9 cellular contexts compared by ENCODE assay signal in the genomic region with DNA sequence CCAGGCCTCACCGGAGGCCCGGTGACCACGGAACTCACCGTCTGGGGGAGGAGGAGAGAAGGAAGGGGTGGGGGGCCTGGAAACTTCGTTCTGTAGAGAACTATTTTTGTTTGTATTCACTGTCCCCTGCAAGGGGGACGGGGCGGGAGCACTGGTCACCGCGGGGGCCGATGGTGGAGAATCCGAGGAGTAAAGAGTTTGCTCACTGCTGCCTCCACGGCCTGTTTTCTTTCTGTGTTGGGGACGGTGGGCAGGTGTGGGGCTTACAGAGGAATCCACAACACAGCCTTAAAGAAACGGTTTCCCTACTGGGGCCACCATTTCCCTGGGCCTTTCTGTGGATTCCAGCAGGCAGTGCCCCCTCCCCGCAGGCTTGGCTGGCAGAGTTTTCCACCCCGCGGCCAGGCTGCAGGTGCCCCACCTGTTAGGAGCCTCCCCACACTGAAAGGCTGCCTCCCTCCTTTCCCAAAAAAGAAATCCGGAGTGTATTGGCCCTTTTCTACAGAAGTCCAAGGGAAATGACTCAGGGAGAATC.
DNase-seq lines count a peak whose midpoint lies in the region; ATAC-seq, FAIRE-seq and TF ChIP-seq lines count a peak whose summit lies in the region.
"Had no signal": no experiment of that assay in that cellular context is flagged by ENCODE, and none has a peak within 500 bp of the region (broad histone marks: within the 10 kb centered on the region; RNA-seq: fewer than 3 reads in every experiment).

No MANE protein-coding gene starts in this region.

- H3K4me3 ChIP-seq in A549 (peak overlapping the region; percentile 78), HCT116 (replicated peaks in 1 of 2; ENCODE audit: low read depth in 1 of 2, low read length in 2 of 2) (peak overlapping the region; percentile 56 to 69), astrocyte (ENCODE audit: insufficient read depth, low read depth, low read length) (peak overlapping the region; percentile 58), mesendoderm (ENCODE audit: low read length) (no peak overlapping the region)

- no peak overlapping the region for H2AK5ac ChIP-seq in mesendoderm (ENCODE audit: low read length)

- FAIRE-seq in A549 (lab: Jason Lieb, UNC), result no peak
- no peak for FAIRE-seq in astrocyte (lab: Jason Lieb, UNC)
- FAIRE-seq: TTC549 had no signal

- peak overlapping the region; percentile 49 for H3K56ac ChIP-seq in mesendoderm (ENCODE audit: low read length)

- H2AFZ ChIP-seq in HCT116 (ENCODE audit: low read depth, low read length, poor library complexity, severe bottlenecking) (no peak overlapping the region), astrocyte (ENCODE audit: low read depth, low read length) (peak overlapping the region; percentile 69)

- H3K4me1 Mint-ChIP-seq in astrocyte (ENCODE audit: low read depth, unreplicated experiment), result peaks cover 1% of the 10 kb centered on the region

- no peak overlapping the region for H4K5ac ChIP-seq in mesendoderm (ENCODE audit: low read length)

- no peaks in the 10 kb centered on the region for H3K9me3 ChIP-seq in A549
- H3K9me3 ChIP-seq in HCT116 (ENCODE audit: control insufficient read depth in 1 of 2, insufficient read depth in 1 of 2, low read depth in 1 of 2, low read length in 2 of 2), result no peaks in the 10 kb centered on the region
- no peaks in the 10 kb centered on the region for H3K9me3 ChIP-seq in astrocyte (ENCODE audit: insufficient read depth, low read depth, low read length)

- no peaks in the 10 kb centered on the region for H3K79me2 ChIP-seq in HCT116 (ENCODE audit: insufficient read depth, low read length)
- H3K79me2 ChIP-seq in astrocyte (ENCODE audit: insufficient read depth, low read length), result no peaks in the 10 kb centered on the region
- H3K79me2 ChIP-seq in mesendoderm (ENCODE audit: control insufficient read depth, insufficient read depth, low read length), result no peaks in the 10 kb centered on the region

- H3K27ac ChIP-seq in A549 (peak overlapping the region in 1 of 2 experiments; percentile 79; a peak in 2 of 6 replicates), HCT116 (ENCODE audit: low read depth, low read length) (no peak overlapping the region), astrocyte (ENCODE audit: low read depth, low read length) (no peak overlapping the region), mesendoderm (ENCODE audit: low read depth, low read length) (no peak overlapping the region)

- no TSS peak for BruUV-seq in HCT116 (replicated peaks; lab: Mats Ljungman, UMichigan)

- H4K20me1 ChIP-seq in HCT116 (ENCODE audit: insufficient read depth) (no peaks in the 10 kb centered on the region), astrocyte (ENCODE audit: insufficient read depth, low read length) (no peaks in the 10 kb centered on the region)

- H2BK120ac ChIP-seq in mesendoderm (ENCODE audit: low read depth, low read length), result no peak overlapping the region

- TF ChIP-seq CTCF in A549 (IDR thresholded peaks at IDR 0.05) (no peak), HCT116 (IDR thresholded peaks at IDR 0.05 in 2 of 3, conservative IDR thresholded peaks at IDR 0.05 in 1 of 3; ENCODE audit: borderline replicate concordance in 1 of 3, insufficient read depth in 1 of 3, low read depth in 2 of 3, low read length in 2 of 3) (no peak), astrocyte (IDR thresholded peaks at IDR 0.05; ENCODE audit: insufficient read depth, low read depth, low read length) (peak; percentile 6)

- no peaks in the 10 kb centered on the region for H3K9me3 Mint-ChIP-seq in astrocyte (ENCODE audit: unreplicated experiment)

- no peak overlapping the region for H3K27ac Mint-ChIP-seq in astrocyte (ENCODE audit: unreplicated experiment)

- TF ChIP-seq EP300 in A549 (IDR thresholded peaks at IDR 0.05), result no peak

- no peak overlapping the region for H3K18ac ChIP-seq in mesendoderm (ENCODE audit: low read length)

- peaks cover 12% of the 10 kb centered on the region; the same call in 2 of the 3 replicates for H3K4me1 ChIP-seq in A549
- H3K4me1 ChIP-seq in HCT116 (ENCODE audit: control insufficient read depth in 1 of 2, insufficient read depth in 2 of 2, low read length in 2 of 2), result peaks cover 9 to 26% of the 10 kb centered on the region in 2 experiments; a peak in 3 of 4 replicates
- H3K4me1 ChIP-seq in astrocyte (ENCODE audit: insufficient read depth, low read length), result peaks cover 11% of the 10 kb centered on the region
- no peaks in the 10 kb centered on the region for H3K4me1 ChIP-seq in mesendoderm (ENCODE audit: control insufficient read depth, low read depth, low read length)

- TF ChIP-seq POLR2A in A549 (IDR thresholded peaks at IDR 0.05; ENCODE audit: low read length) (no peak), HCT116 (IDR thresholded peaks at IDR 0.05; ENCODE audit: borderline replicate concordance, extremely low read depth, insufficient read depth, insufficient read length) (no peak)

- no peaks in the 10 kb centered on the region for H3K79me1 ChIP-seq in mesendoderm (ENCODE audit: low read length)

- TF ChIP-seq RAD21 in A549 (conservative IDR thresholded peaks at IDR 0.05 in 1 of 2, IDR thresholded peaks at IDR 0.05 in 1 of 2) (no peak), HCT116 (IDR thresholded peaks at IDR 0.05; ENCODE audit: low read depth) (no peak)

- no peak for DNase-seq in A549 (ENCODE audit: low read depth in 1 of 2, low spot score in 1 of 2)
- no peak for DNase-seq in HCT116 (ENCODE audit: low read depth, low spot score)
- no peak for DNase-seq in astrocyte (ENCODE audit: low read depth)
- peak; percentile 34 for DNase-seq in mesendoderm
- no peak for DNase-seq in kidney glomerular epithelial cell (lab: John Stamatoyannopoulos, UW)
- no peak for DNase-seq in NCI-H1694 (lab: John Stamatoyannopoulos, UW)
- no peak for DNase-seq in middle frontal gyrus (ENCODE audit: extremely low spot score, low spot score)
- DNase-seq in GDM1 (lab: John Stamatoyannopoulos, UW), result no peak

- H3K36me3 ChIP-seq in HCT116 (ENCODE audit: control insufficient read depth in 1 of 2, insufficient read depth in 2 of 2, low read length in 2 of 2), result no peaks in the 10 kb centered on the region
- H3K36me3 ChIP-seq in astrocyte (ENCODE audit: insufficient read depth, low read length), result no peaks in the 10 kb centered on the region
- no peaks in the 10 kb centered on the region for H3K36me3 ChIP-seq in mesendoderm (ENCODE audit: control insufficient read depth, insufficient read depth, low read length)

- RAD21 ChIA-PET in HCT116 (lab: Charles Lee; ENCODE audit: low non-redundant PET in 1 of 2, low total read pairs in 2 of 2, uncharacterized antibody in 2 of 2, unreplicated experiment in 2 of 2), result no interaction called here

- POLR2A ChIA-PET in A549 (lab: Yijun Ruan, JAX), result no interaction called here
- POLR2A ChIA-PET in HCT116 (lab: Charles Lee), result no interaction called here

- H3K9me2 ChIP-seq in HCT116 (ENCODE audit: insufficient read depth), result no peaks in the 10 kb centered on the region

- peak overlapping the region; percentile 85 for H3K4me3 Mint-ChIP-seq in astrocyte (ENCODE audit: unreplicated experiment)

- no peak overlapping the region for H3K4ac ChIP-seq in mesendoderm (ENCODE audit: low read depth, low read length)

- peak overlapping the region; percentile 65 for H3K9ac ChIP-seq in HCT116 (ENCODE audit: low read length)
- peak overlapping the region; percentile 62 for H3K9ac ChIP-seq in astrocyte (ENCODE audit: low read length)
- H3K9ac ChIP-seq in mesendoderm (ENCODE audit: low read length), result peak overlapping the region; percentile 40

- no peak overlapping the region for H2BK15ac ChIP-seq in mesendoderm (replicated peaks; ENCODE audit: low read depth)

- peaks cover 42% of the 10 kb centered on the region for H3K27me3 Mint-ChIP-seq in astrocyte (ENCODE audit: low read depth, unreplicated experiment)

- H3K4me2 ChIP-seq in A549, result peak overlapping the region; percentile 100
- peak overlapping the region; percentile 94 for H3K4me2 ChIP-seq in HCT116 (ENCODE audit: low read length)
- H3K4me2 ChIP-seq in astrocyte (ENCODE audit: low read length), result peak overlapping the region; percentile 95
- peak overlapping the region; percentile 22 for H3K4me2 ChIP-seq in mesendoderm (ENCODE audit: low read length)

- 74% methylated on average over 18 of the region's 18 CpGs for WGBS in A549 (ENCODE audit: missing lambda C conversion rate)
- WGBS in mesendoderm (ENCODE audit: extremely low coverage, insufficient coverage, low lambda C conversion rate), result no CpG with 5 or more reads among the region's 18 CpGs

- CTCF ChIA-PET in A549 (lab: Yijun Ruan, JAX), result interaction anchor here (1.8 kb wide), 1 partner anchor 480 kb away, joined by 6 read pairs; no protein-coding TSS in a partner anchor
- CTCF ChIA-PET in HCT116 (lab: Charles Lee), result no interaction called here

- no peak overlapping the region for H4K8ac ChIP-seq in mesendoderm (ENCODE audit: low read depth, low read length)

- H3K27me3 ChIP-seq in HCT116 (ENCODE audit: insufficient read depth, low read length) (no peaks in the 10 kb centered on the region), astrocyte (ENCODE audit: insufficient read depth, low read length) (peaks cover 20% of the 10 kb centered on the region), mesendoderm (ENCODE audit: insufficient read depth, low read length, poor library complexity) (peaks cover 4% of the 10 kb centered on the region)

- intact Hi-C loops in HCT116 (cut with micrococcal nuclease), result no loop called here

- no peaks in the 10 kb centered on the region for H3K36me3 Mint-ChIP-seq in astrocyte (ENCODE audit: low read depth, unreplicated experiment)

- H2BK5ac ChIP-seq in mesendoderm (ENCODE audit: low read length), result no peak overlapping the region

- ATAC-seq in A549, result no peak
- no peak for ATAC-seq in HCT116

- no peak overlapping the region for H3K23ac ChIP-seq in mesendoderm (ENCODE audit: low read length)

TF ChIP-seq in A549, 52 proteins besides CTCF, POLR2A, EP300 and RAD21 (continues in another document):
- no peak for TF ChIP-seq HOXA7 (CRISPR knock-in tag; IDR thresholded peaks at IDR 0.05)
- TF ChIP-seq, protein P1, sequence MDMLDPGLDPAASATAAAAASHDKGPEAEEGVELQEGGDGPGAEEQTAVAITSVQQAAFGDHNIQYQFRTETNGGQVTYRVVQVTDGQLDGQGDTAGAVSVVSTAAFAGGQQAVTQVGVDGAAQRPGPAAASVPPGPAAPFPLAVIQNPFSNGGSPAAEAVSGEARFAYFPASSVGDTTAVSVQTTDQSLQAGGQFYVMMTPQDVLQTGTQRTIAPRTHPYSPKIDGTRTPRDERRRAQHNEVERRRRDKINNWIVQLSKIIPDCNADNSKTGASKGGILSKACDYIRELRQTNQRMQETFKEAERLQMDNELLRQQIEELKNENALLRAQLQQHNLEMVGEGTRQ (IDR thresholded peaks at IDR 0.05), result no peak
- TF ChIP-seq TP53 (CRISPR knock-in tag; IDR thresholded peaks at IDR 0.05), result no peak

TF ChIP-seq in HCT116, 20 proteins besides CTCF, POLR2A, EP300 and RAD21 (continues in another document):
- no peak for TF ChIP-seq ZFX (IDR thresholded peaks at IDR 0.05)
- no peak for TF ChIP-seq JUND (IDR thresholded peaks at IDR 0.05)
- TF ChIP-seq FOSL1 (IDR thresholded peaks at IDR 0.05; ENCODE audit: low read depth), result no peak
- no peak for TF ChIP-seq ZNF274 (IDR thresholded peaks at IDR 0.05; ENCODE audit: low read depth, low read length)
- TF ChIP-seq YY1 (IDR thresholded peaks at IDR 0.05; ENCODE audit: extremely low read depth, insufficient replicate concordance, low read depth, low read length), result no peak
- no peak for TF ChIP-seq EGR1 (IDR thresholded peaks at IDR 0.05; ENCODE audit: low read depth)
- no peak for TF ChIP-seq TCF7L2 (IDR thresholded peaks at IDR 0.05; ENCODE audit: borderline replicate concordance, extremely low read depth, insufficient read depth, insufficient read length)

Comparison
In these comparisons a context has a peak if more than half of its experiments do, and no peak if none do; other contexts are left out.
1. H3K4me2 ChIP-seq: peak in every context shown above with its lines; median percentile 100 in A549; 95 in astrocyte; 94 in HCT116; 22 in mesendoderm.